In the genomic region with DNA sequence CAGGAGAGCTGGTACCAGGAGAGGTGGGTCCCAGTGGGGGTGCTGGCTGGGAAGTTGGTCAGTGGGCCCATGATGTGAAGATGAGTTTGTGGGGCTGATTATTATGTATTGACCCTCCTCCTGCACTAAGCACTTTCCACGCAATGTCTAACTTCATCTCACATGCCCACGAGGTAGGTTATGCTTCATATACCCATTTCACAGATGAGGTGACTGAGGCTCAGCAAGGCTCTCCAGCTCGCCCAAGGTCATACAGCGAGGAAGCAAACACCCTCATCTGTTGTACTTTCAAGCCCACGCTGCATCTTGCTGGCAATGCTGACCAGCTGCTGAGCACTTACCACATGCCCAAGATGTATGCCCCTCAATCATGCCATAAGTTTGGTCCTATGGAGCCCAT, we compare ENCODE assay signal across 1 cellular context.
TF ChIP-seq lines count a peak whose summit lies in the region.

No MANE protein-coding gene starts in this region.

TF ChIP-seq in HepG2, 621 proteins besides CTCF, POLR2A, EP300 and RAD21 (continued from another document):
- TF ChIP-seq, protein P1, sequence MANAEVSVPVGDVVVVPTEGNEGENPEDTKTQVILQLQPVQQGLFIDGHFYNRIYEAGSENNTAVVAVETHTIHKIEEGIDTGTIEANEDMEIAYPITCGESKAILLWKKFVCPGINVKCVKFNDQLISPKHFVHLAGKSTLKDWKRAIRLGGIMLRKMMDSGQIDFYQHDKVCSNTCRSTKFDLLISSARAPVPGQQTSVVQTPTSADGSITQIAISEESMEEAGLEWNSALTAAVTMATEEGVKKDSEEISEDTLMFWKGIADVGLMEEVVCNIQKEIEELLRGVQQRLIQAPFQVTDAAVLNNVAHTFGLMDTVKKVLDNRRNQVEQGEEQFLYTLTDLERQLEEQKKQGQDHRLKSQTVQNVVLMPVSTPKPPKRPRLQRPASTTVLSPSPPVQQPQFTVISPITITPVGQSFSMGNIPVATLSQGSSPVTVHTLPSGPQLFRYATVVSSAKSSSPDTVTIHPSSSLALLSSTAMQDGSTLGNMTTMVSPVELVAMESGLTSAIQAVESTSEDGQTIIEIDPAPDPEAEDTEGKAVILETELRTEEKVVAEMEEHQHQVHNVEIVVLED (CRISPR knock-in tag; IDR thresholded peaks at IDR 0.05; ENCODE audit: borderline replicate concordance) = no peak
- TF ChIP-seq, protein P2, sequence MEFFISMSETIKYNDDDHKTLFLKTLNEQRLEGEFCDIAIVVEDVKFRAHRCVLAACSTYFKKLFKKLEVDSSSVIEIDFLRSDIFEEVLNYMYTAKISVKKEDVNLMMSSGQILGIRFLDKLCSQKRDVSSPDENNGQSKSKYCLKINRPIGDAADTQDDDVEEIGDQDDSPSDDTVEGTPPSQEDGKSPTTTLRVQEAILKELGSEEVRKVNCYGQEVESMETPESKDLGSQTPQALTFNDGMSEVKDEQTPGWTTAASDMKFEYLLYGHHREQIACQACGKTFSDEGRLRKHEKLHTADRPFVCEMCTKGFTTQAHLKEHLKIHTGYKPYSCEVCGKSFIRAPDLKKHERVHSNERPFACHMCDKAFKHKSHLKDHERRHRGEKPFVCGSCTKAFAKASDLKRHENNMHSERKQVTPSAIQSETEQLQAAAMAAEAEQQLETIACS (CRISPR knock-in tag; IDR thresholded peaks at IDR 0.05) = no peak
- TF ChIP-seq, protein P3, sequence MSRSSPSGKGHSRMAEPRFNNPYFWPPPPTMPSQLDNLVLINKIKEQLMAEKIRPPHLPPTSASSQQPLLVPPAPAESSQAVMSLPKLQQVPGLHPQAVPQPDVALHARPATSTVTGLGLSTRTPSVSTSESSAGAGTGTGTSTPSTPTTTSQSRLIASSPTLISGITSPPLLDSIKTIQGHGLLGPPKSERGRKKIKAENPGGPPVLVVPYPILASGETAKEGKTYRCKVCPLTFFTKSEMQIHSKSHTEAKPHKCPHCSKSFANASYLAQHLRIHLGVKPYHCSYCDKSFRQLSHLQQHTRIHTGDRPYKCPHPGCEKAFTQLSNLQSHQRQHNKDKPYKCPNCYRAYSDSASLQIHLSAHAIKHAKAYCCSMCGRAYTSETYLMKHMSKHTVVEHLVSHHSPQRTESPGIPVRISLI (CRISPR knock-in tag; IDR thresholded peaks at IDR 0.05; ENCODE audit: borderline replicate concordance) = no peak
- TF ChIP-seq ZNF629 (CRISPR knock-in tag; conservative IDR thresholded peaks at IDR 0.05) (peak; percentile 68), ERF (CRISPR knock-in tag; IDR thresholded peaks at IDR 0.05) (no peak)
- TF ChIP-seq, protein P4, sequence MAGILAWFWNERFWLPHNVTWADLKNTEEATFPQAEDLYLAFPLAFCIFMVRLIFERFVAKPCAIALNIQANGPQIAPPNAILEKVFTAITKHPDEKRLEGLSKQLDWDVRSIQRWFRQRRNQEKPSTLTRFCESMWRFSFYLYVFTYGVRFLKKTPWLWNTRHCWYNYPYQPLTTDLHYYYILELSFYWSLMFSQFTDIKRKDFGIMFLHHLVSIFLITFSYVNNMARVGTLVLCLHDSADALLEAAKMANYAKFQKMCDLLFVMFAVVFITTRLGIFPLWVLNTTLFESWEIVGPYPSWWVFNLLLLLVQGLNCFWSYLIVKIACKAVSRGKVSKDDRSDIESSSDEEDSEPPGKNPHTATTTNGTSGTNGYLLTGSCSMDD (CRISPR knock-in tag; IDR thresholded peaks at IDR 0.05) = no peak
